In genomic region chr6:18963439-18963838, GRCh38 we compare ENCODE assay signal across 6 cellular contexts.
"Had no signal": no experiment of that assay in that cellular context is flagged by ENCODE, and none has a peak within 500 bp of the region (broad histone marks: within the 10 kb centered on the region; RNA-seq: fewer than 3 reads in every experiment).

No MANE protein-coding gene starts in this region.

- H3K4me3 ChIP-seq: K562 had no signal

- FAIRE-seq: HepG2, HTR-8/SVneo, K562 had no signal

- H3K27ac ChIP-seq: HL-60 had no signal

- ATAC-seq: HepG2, K562 had no signal

- DNase-seq: IMR-90, KBM-7 had no signal
